Comparison of ENCODE assay signal across 12 cellular contexts in genomic region chr6:170086639-170087420, GRCh38.
DNase-seq lines count a peak whose midpoint lies in the region; ATAC-seq, FAIRE-seq and TF ChIP-seq lines count a peak whose summit lies in the region.
"Had no signal": no experiment of that assay in that cellular context is flagged by ENCODE, and none has a peak within 500 bp of the region (broad histone marks: within the 10 kb centered on the region; RNA-seq: fewer than 3 reads in every experiment).

No MANE protein-coding gene starts in this region.

- DNase-seq in activated CD4-positive, CD25-positive, alpha-beta regulatory T cell treated with anti-CD3 and anti-CD28 coated beads, Interleukin-2, amount 50 U/mL, for 72 hours = peak; percentile 29
- DNase-seq in HepG2 (ENCODE audit: low spot score) (no peak), stomach (peak; percentile 23), iPS-NIHi11 (ENCODE audit: low spot score) (no peak)
- DNase-seq: 8988T, KG1, NCI-H2227 treated with DMSO at 0.1 percent for 48 hours had no signal

- H3K4me1 ChIP-seq in HepG2 (ENCODE audit: insufficient read depth, low read length) (no peaks in the 10 kb centered on the region), stomach (peaks cover 0 to 26% (median 7%) of the 10 kb centered on the region in 4 donors)

- no peaks in the 10 kb centered on the region; the same call in 1 of the 2 replicates for H4K20me1 ChIP-seq in HepG2 (ENCODE audit: insufficient read depth, low read length)

- H3K27ac ChIP-seq in HepG2 (ENCODE audit: extremely low read length, insufficient read depth, low read length) = no peak overlapping the region
- peak overlapping the region in 4 of 5 donors; percentile 38 to 58 (median 54) for H3K27ac ChIP-seq in stomach

- H3K36me3 ChIP-seq in HepG2 (replicated peaks in 1 of 2; ENCODE audit: control insufficient read depth in 1 of 2, insufficient read depth in 2 of 2, low read length in 2 of 2) (no peaks in the 10 kb centered on the region), stomach (no peaks in the 10 kb centered on the region)

- H3K4me2 ChIP-seq in HepG2 (ENCODE audit: low read depth, low read length) = no peak overlapping the region

- peaks cover 41% of the 10 kb centered on the region for H3K4me1 Mint-ChIP-seq in activated naive CD8-positive, alpha-beta T cell (ENCODE audit: low read depth)

- no peaks in the 10 kb centered on the region for H3K36me3 Mint-ChIP-seq in activated naive CD8-positive, alpha-beta T cell

- H3K4me3 Mint-ChIP-seq in activated naive CD8-positive, alpha-beta T cell = peak overlapping the region; percentile 72

- H3K9ac ChIP-seq in HepG2 (ENCODE audit: insufficient read depth, low read depth, low read length) = no peak overlapping the region

- TF ChIP-seq CTCF in HepG2 (CRISPR knock-in tag; IDR thresholded peaks at IDR 0.05) (no peak), stomach (IDR thresholded peaks at IDR 0.05) (no peak)

- TF ChIP-seq EP300 in HepG2 (IDR thresholded peaks at IDR 0.05; ENCODE audit: low read depth in 2 of 2, low read length in 2 of 2) (no peak), HepG2 (CRISPR knock-in tag; IDR thresholded peaks at IDR 0.05; ENCODE audit: borderline replicate concordance) (no peak), stomach (IDR thresholded peaks at IDR 0.05) (no peak)

- H3K27me3 Mint-ChIP-seq in activated naive CD8-positive, alpha-beta T cell = no peaks in the 10 kb centered on the region

- BruUV-seq in HepG2 (replicated peaks; lab: Mats Ljungman, UMichigan) = no TSS peak

- H2AFZ ChIP-seq in HepG2 (ENCODE audit: low read length) = no peak overlapping the region

- H3K4me3 ChIP-seq in HepG2 (replicated peaks in 1 of 3; ENCODE audit: insufficient read depth in 1 of 3, low read depth in 2 of 3, low read length in 3 of 3) = no peak overlapping the region
- no peak overlapping the region for H3K4me3 ChIP-seq in stomach

- H3K79me2 ChIP-seq in HepG2 (ENCODE audit: insufficient read depth, low read length) = no peaks in the 10 kb centered on the region

- H3K27me3 ChIP-seq in HepG2 (ENCODE audit: control insufficient read depth in 1 of 2, insufficient read depth in 2 of 2, low read length in 2 of 2) (peaks cover 15 to 73% of the 10 kb centered on the region in 2 experiments), stomach (peaks cover 0 to under 1% (median 0%) of the 10 kb centered on the region in 3 donors)

- POLR2A ChIA-PET in HepG2 (lab: Yijun Ruan, JAX) = no interaction called here

- H3K27ac Mint-ChIP-seq in activated naive CD8-positive, alpha-beta T cell = peak overlapping the region; percentile 78

- FAIRE-seq in HepG2 (lab: Jason Lieb, UNC) = no peak
- FAIRE-seq: GM18507 had no signal

- no peaks in the 10 kb centered on the region for H3K9me3 Mint-ChIP-seq in activated naive CD8-positive, alpha-beta T cell (ENCODE audit: low read depth)

- no peak for ATAC-seq in activated CD4-positive, CD25-positive, alpha-beta regulatory T cell treated with anti-CD3 and anti-CD28 coated beads, Interleukin-2, amount 50 U/mL, for 24 hours
- ATAC-seq in HepG2 (no peak), GM21515 (IDR thresholded peaks at IDR 0.05; ENCODE audit: unreplicated experiment) (no peak), GM19324 (IDR thresholded peaks at IDR 0.05; ENCODE audit: low FRiP score, unreplicated experiment) (no peak)

- TF ChIP-seq RAD21 in HepG2 (CRISPR knock-in tag; IDR thresholded peaks at IDR 0.05) = no peak

- 58% methylated on average over 47 of the region's 49 CpGs for WGBS in HepG2 (ENCODE audit: low lambda C conversion rate)
- WGBS in stomach, 5 donors = 90 to 95% (median 94%) methylated on average over 47 to 49 of the region's 49 CpGs

- intact Hi-C loops in HepG2 (cut with micrococcal nuclease; ENCODE audit: unreplicated experiment) (no loop called here), stomach (cut with DNase I; ENCODE audit: low total_unique reads) (no loop called here)

- in situ Hi-C loops in HepG2 (cut with HindIII; ENCODE audit: extremely low pct_ligation_motif_present, low pct_unique_long_range_greater_than_20kb) = no loop called here

- TF ChIP-seq POLR2A in HepG2 (IDR thresholded peaks at IDR 0.05; ENCODE audit: insufficient read depth in 1 of 2, low read depth in 2 of 2, low read length in 2 of 2) (no peak), stomach (IDR thresholded peaks at IDR 0.05) (no peak)

- CTCF ChIA-PET in HepG2 (lab: Yijun Ruan, JAX; ENCODE audit: low intra/inter-chr PET ratio, low total read pairs) = no interaction called here

- no peaks in the 10 kb centered on the region for H3K9me3 ChIP-seq in HepG2 (ENCODE audit: low read length)
- no peaks in the 10 kb centered on the region for H3K9me3 ChIP-seq in stomach

TF ChIP-seq in HepG2, 621 proteins besides CTCF, POLR2A, EP300 and RAD21:
- TF ChIP-seq, protein P1, sequence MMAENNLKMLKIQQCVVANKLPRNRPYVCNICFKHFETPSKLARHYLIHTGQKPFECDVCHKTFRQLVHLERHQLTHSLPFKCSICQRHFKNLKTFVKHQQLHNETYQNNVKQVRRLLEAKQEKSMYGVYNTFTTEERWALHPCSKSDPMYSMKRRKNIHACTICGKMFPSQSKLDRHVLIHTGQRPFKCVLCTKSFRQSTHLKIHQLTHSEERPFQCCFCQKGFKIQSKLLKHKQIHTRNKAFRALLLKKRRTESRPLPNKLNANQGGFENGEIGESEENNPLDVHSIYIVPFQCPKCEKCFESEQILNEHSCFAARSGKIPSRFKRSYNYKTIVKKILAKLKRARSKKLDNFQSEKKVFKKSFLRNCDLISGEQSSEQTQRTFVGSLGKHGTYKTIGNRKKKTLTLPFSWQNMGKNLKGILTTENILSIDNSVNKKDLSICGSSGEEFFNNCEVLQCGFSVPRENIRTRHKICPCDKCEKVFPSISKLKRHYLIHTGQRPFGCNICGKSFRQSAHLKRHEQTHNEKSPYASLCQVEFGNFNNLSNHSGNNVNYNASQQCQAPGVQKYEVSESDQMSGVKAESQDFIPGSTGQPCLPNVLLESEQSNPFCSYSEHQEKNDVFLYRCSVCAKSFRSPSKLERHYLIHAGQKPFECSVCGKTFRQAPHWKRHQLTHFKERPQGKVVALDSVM (CRISPR knock-in tag; IDR thresholded peaks at IDR 0.05) = 0 out of 2 replicates have a peak, but pooled peaks have one; percentile 36
- TF ChIP-seq ZMYM2 (CRISPR knock-in tag; IDR thresholded peaks at IDR 0.05) = no peak

Comparison
In these comparisons a context has a peak if more than half of its experiments do, and no peak if none do; other contexts are left out.
1. DNase-seq: peak in activated CD4-positive, CD25-positive, alpha-beta regulatory T cell treated with anti-CD3 and anti-CD28 coated beads, Interleukin-2, amount 50 U/mL, for 72 hours (single experiment) and stomach (single experiment); none in HepG2 (single experiment) and iPS-NIHi11 (single experiment).